28 cellular contexts compared by ENCODE assay signal in the genomic region with DNA sequence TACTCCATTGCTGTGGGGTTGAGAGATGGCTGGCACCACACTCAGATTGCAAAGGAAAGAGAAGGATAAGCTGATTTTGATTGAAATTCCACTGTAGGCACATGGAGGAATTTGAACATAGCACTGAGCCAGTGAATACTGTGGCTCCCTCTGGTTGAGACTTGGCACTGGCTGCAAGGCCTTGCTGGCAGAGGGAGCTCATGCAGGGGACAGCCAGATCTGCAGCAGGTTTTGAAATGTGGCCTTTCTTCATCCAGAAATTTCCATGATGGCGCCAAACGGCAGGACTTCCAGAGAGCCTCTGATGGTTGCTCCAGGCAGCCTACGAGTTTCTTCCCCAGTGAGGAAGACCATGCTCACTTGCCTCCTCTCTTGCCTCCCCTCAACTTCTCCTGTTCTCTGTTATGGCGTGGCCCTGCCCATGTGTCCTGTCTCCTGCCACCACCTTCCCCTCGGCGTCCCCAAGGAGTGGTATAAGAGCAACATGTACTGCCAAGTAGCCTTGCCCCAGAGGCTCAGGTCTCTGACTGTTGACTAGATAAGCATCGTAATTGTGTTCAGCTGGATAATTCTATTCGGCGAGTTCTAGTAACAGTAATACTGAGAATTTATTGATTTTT.
"Had no signal": no experiment of that assay in that cellular context is flagged by ENCODE, and none has a peak within 500 bp of the region (broad histone marks: within the 10 kb centered on the region; RNA-seq: fewer than 3 reads in every experiment).

No MANE protein-coding gene starts in this region.

- H3K36me3 ChIP-seq: brain microvascular endothelial cell, colonic mucosa, gastroesophageal sphincter, sigmoid colon, upper lobe of left lung, vagina had no signal

- ATAC-seq: gastroesophageal sphincter; mucosa of descending colon; stimulated activated effector memory CD8-positive, alpha-beta T cell treated with anti-CD3 and anti-CD28 coated beads, Interleukin-12 subunit alpha, Interleukin-12 subunit beta, amount 100 ng/mL, for 72 hours; WTC11 had no signal

- H3K36me3 Mint-ChIP-seq: WTC11 had no signal

- H3K4me1 Mint-ChIP-seq: stimulated activated effector memory CD8-positive, alpha-beta T cell treated with anti-CD3 and anti-CD28 coated beads, Interleukin-12 subunit alpha, Interleukin-12 subunit beta, amount 100 ng/mL, for 72 hours had no signal

- H3K4me3 ChIP-seq: colonic mucosa, dorsolateral prefrontal cortex, gastroesophageal sphincter, hepatocyte, lung, mucosa of descending colon, sigmoid colon, upper lobe of left lung, vagina had no signal

- DNase-seq: activated CD4-positive, alpha-beta memory T cell treated with anti-CD3 and anti-CD28 coated beads, Interleukin-2, amount 10 ng/mL, durations not matched to agents 7 days and 5 days; activated CD4-positive, alpha-beta T cell treated with anti-CD3 and anti-CD28 coated beads for 1 hour; activated CD4-positive, alpha-beta T cell treated with anti-CD3 and anti-CD28 coated beads, Interleukin-2, amount 10 ng/mL, durations not matched to agents 7 days and 5 days; activated CD8-positive, alpha-beta memory T cell treated with anti-CD3 and anti-CD28 coated beads, Interleukin-2, amount 50 U/mL, for 48 hours; activated T-cell treated with anti-CD3 and anti-CD28 coated beads, Interleukin-2, amount 50 U/mL, for 24 hours; brain microvascular endothelial cell; colonic mucosa; effector memory CD4-positive, alpha-beta T cell; mesendoderm; mucosa of descending colon; posterior cingulate gyrus; sigmoid colon; SK-N-SH; small intestine; stimulated activated CD4-positive, alpha-beta T cell treated with anti-CD3 and anti-CD28 coated beads, Interleukin-4, amount 100 ng/mL, for 24 hours; T-helper 2 cell; upper lobe of left lung had no signal

- H3K27me3 Mint-ChIP-seq: activated CD4-positive, alpha-beta memory T cell treated with anti-CD3 and anti-CD28 coated beads, Interleukin-2, amount 10 ng/mL, durations not matched to agents 7 days and 5 days; activated CD4-positive, alpha-beta T cell treated with anti-CD3 and anti-CD28 coated beads, Interleukin-2, amount 10 ng/mL, durations not matched to agents 7 days and 5 days; activated naive CD8-positive, alpha-beta T cell; activated T-cell treated with anti-CD3 and anti-CD28 coated beads, Interleukin-2, amount 50 U/mL, for 24 hours; stimulated activated naive CD8-positive, alpha-beta T cell treated with anti-CD3 and anti-CD28 coated beads, Interleukin-15, Interleukin-2, amounts not matched to agents 100 ng/mL and 50 ng/mL, for 24 hours had no signal

- H3K27ac Mint-ChIP-seq: activated CD4-positive, alpha-beta memory T cell treated with anti-CD3 and anti-CD28 coated beads, Interleukin-2, amount 10 ng/mL, durations not matched to agents 7 days and 5 days; activated CD4-positive, alpha-beta T cell treated with anti-CD3 and anti-CD28 coated beads, Interleukin-2, amount 10 ng/mL, durations not matched to agents 7 days and 5 days; activated naive CD8-positive, alpha-beta T cell; activated T-cell treated with anti-CD3 and anti-CD28 coated beads, Interleukin-2, amount 50 U/mL, for 24 hours; activated T-helper 2 cell treated with anti-CD3 and anti-CD28 coated beads, Interferon-gamma antibody, Interleukin-2, Interleukin-4, amounts not matched to agents 10 μg/mL and 5 μg/mL and 100 μg/mL, durations not matched to agents 14 hours and 24 hours and 36 hours; nephron; stimulated activated naive CD8-positive, alpha-beta T cell treated with anti-CD3 and anti-CD28 coated beads, Interleukin-15, Interleukin-2, amounts not matched to agents 100 ng/mL and 50 ng/mL, for 24 hours; WTC11 had no signal

- H3K4me3 Mint-ChIP-seq: activated CD4-positive, alpha-beta memory T cell treated with anti-CD3 and anti-CD28 coated beads, Interleukin-2, amount 10 ng/mL, durations not matched to agents 7 days and 5 days; activated CD4-positive, alpha-beta T cell treated with anti-CD3 and anti-CD28 coated beads, Interleukin-2, amount 10 ng/mL, durations not matched to agents 7 days and 5 days; activated naive CD8-positive, alpha-beta T cell; activated T-cell treated with anti-CD3 and anti-CD28 coated beads, Interleukin-2, amount 50 U/mL, for 24 hours; nephron; stimulated activated effector memory CD8-positive, alpha-beta T cell treated with anti-CD3 and anti-CD28 coated beads, Interleukin-12 subunit alpha, Interleukin-12 subunit beta, amount 100 ng/mL, for 72 hours; stimulated activated naive CD8-positive, alpha-beta T cell treated with anti-CD3 and anti-CD28 coated beads, Interleukin-15, Interleukin-2, amounts not matched to agents 100 ng/mL and 50 ng/mL, for 24 hours; WTC11 had no signal

- H3K27me3 ChIP-seq: brain microvascular endothelial cell, colonic mucosa, dorsolateral prefrontal cortex, gastroesophageal sphincter, hepatocyte, sigmoid colon, upper lobe of left lung, vagina had no signal

- H3K9me3 Mint-ChIP-seq: activated CD4-positive, alpha-beta memory T cell treated with anti-CD3 and anti-CD28 coated beads, Interleukin-2, amount 10 ng/mL, durations not matched to agents 7 days and 5 days; activated CD4-positive, alpha-beta T cell treated with anti-CD3 and anti-CD28 coated beads, Interleukin-2, amount 10 ng/mL, durations not matched to agents 7 days and 5 days; activated T-cell treated with anti-CD3 and anti-CD28 coated beads, Interleukin-2, amount 50 U/mL, for 24 hours; activated T-helper 2 cell treated with anti-CD3 and anti-CD28 coated beads, Interferon-gamma antibody, Interleukin-2, Interleukin-4, amounts not matched to agents 10 μg/mL and 5 μg/mL and 100 μg/mL, durations not matched to agents 14 hours and 24 hours and 36 hours; nephron; stimulated activated effector memory CD8-positive, alpha-beta T cell treated with anti-CD3 and anti-CD28 coated beads, Interleukin-12 subunit alpha, Interleukin-12 subunit beta, amount 100 ng/mL, for 72 hours; stimulated activated naive CD8-positive, alpha-beta T cell treated with anti-CD3 and anti-CD28 coated beads, Interleukin-15, Interleukin-2, amounts not matched to agents 100 ng/mL and 50 ng/mL, for 24 hours had no signal

- H3K4me1 ChIP-seq: colonic mucosa, upper lobe of left lung, vagina had no signal

- H3K9me3 ChIP-seq: colonic mucosa, gastroesophageal sphincter, mucosa of descending colon, sigmoid colon, SK-N-SH, upper lobe of left lung, vagina had no signal

- H3K27ac ChIP-seq: brain microvascular endothelial cell, colonic mucosa, dorsolateral prefrontal cortex, hepatocyte, sigmoid colon, upper lobe of left lung, vagina had no signal
